ENCODE assay signal across 13 cellular contexts in genomic region chr11:128476031-128476430, GRCh38.
DNase-seq lines count a peak whose midpoint lies in the region; ATAC-seq, FAIRE-seq and TF ChIP-seq lines count a peak whose summit lies in the region.
"Had no signal": no experiment of that assay in that cellular context is flagged by ENCODE, and none has a peak within 500 bp of the region (broad histone marks: within the 10 kb centered on the region; RNA-seq: fewer than 3 reads in every experiment).

No MANE protein-coding gene starts in this region.

- H3K4me1 ChIP-seq in DOHH2 (ENCODE audit: control insufficient read depth, low read length) = peaks cover 99% of the 10 kb centered on the region
- peaks cover 94% of the 10 kb centered on the region for H3K4me1 ChIP-seq in OCI-LY1 (ENCODE audit: insufficient read depth, low read length, severe bottlenecking)
- H3K4me1 ChIP-seq in astrocyte (ENCODE audit: insufficient read depth, low read length) = peaks cover 20% of the 10 kb centered on the region

- POLR2A ChIA-PET in naive thymus-derived CD8-positive, alpha-beta T cell (lab: Charles Lee) = interaction anchor here (0.6 to 18.1 kb wide), 20 partner anchors 11 to 218 kb away, joined by 3 to 398 read pairs (median 6); partner anchors contain the start of gene FLI1

- H3K27ac ChIP-seq in DOHH2 (ENCODE audit: low read depth, low read length) = peak overlapping the region; percentile 93
- peak overlapping the region; percentile 98 for H3K27ac ChIP-seq in OCI-LY1 (ENCODE audit: low read depth, low read length, poor library complexity, severe bottlenecking)
- no peak overlapping the region for H3K27ac ChIP-seq in astrocyte (ENCODE audit: low read depth, low read length)
- H3K27ac ChIP-seq in WERI-Rb-1 = no peak overlapping the region

- H3K79me2 ChIP-seq in DOHH2 (ENCODE audit: control insufficient read depth, low read length) (peaks cover 87% of the 10 kb centered on the region), OCI-LY1 (ENCODE audit: insufficient read depth, low read length) (no peaks in the 10 kb centered on the region), astrocyte (ENCODE audit: insufficient read depth, low read length) (peaks cover 89% of the 10 kb centered on the region)

- no peak overlapping the region for H3K4me3 Mint-ChIP-seq in astrocyte (ENCODE audit: unreplicated experiment)
- peak overlapping the region; percentile 75 to 93 (median 88) for H3K4me3 Mint-ChIP-seq in naive thymus-derived CD8-positive, alpha-beta T cell
- H3K4me3 Mint-ChIP-seq in HFFc6 = no peak overlapping the region
- H3K4me3 Mint-ChIP-seq: GM23338 had no signal

- peak overlapping the region; percentile 56 for H3K4me3 ChIP-seq in DOHH2 (ENCODE audit: low read length)
- H3K4me3 ChIP-seq in OCI-LY1 (ENCODE audit: low read depth, low read length, poor library complexity, severe bottlenecking) = no peak overlapping the region
- no peak overlapping the region for H3K4me3 ChIP-seq in astrocyte (ENCODE audit: insufficient read depth, low read depth, low read length)
- H3K4me3 ChIP-seq in WERI-Rb-1 (ENCODE audit: low read depth, low read length) = no peak overlapping the region
- H3K4me3 ChIP-seq: GM23338 had no signal

- H3K36me3 ChIP-seq in DOHH2 (ENCODE audit: control insufficient read depth, low read length) = peaks cover 93% of the 10 kb centered on the region
- peaks cover 92% of the 10 kb centered on the region for H3K36me3 ChIP-seq in OCI-LY1 (ENCODE audit: insufficient read depth, low read length)
- peaks cover 55% of the 10 kb centered on the region for H3K36me3 ChIP-seq in astrocyte (ENCODE audit: insufficient read depth, low read length)
- no peaks in the 10 kb centered on the region; the same call in 1 of the 2 replicates for H3K36me3 ChIP-seq in WERI-Rb-1

- H3K27me3 Mint-ChIP-seq in astrocyte (ENCODE audit: low read depth, unreplicated experiment) (no peaks in the 10 kb centered on the region), HFFc6 (ENCODE audit: insufficient read depth) (peaks cover 4% of the 10 kb centered on the region; the same call in 1 of the 2 replicates)
- H3K27me3 Mint-ChIP-seq in naive thymus-derived CD8-positive, alpha-beta T cell = no peaks in the 10 kb centered on the region

- H3K36me3 Mint-ChIP-seq in astrocyte (ENCODE audit: low read depth, unreplicated experiment) (peaks cover 47% of the 10 kb centered on the region), HFFc6 (ENCODE audit: low read depth) (peaks cover 71% of the 10 kb centered on the region)
- H3K36me3 Mint-ChIP-seq in naive thymus-derived CD8-positive, alpha-beta T cell = peaks cover 44 to 100% (median 70%) of the 10 kb centered on the region in 3 donors

- TF ChIP-seq CTCF in DOHH2 (IDR thresholded peaks at IDR 0.05; ENCODE audit: low read depth, low read length, poor library complexity, severe bottlenecking) (no peak), OCI-LY1 (IDR thresholded peaks at IDR 0.05; ENCODE audit: low read length) (no peak), astrocyte (IDR thresholded peaks at IDR 0.05; ENCODE audit: insufficient read depth, low read depth, low read length) (no peak), HFFc6 (IDR thresholded peaks at IDR 0.05) (no peak), WERI-Rb-1 (IDR thresholded peaks at IDR 0.05; ENCODE audit: low read depth, low read length) (no peak)

- H3K4me2 ChIP-seq in DOHH2 (ENCODE audit: low read length) = peak overlapping the region; percentile 91
- peak overlapping the region; percentile 20; the same call in 1 of the 2 replicates for H3K4me2 ChIP-seq in OCI-LY1 (ENCODE audit: low read length)
- H3K4me2 ChIP-seq in astrocyte (ENCODE audit: low read length) = no peak overlapping the region
- H3K4me2 ChIP-seq: GM23338 had no signal

- H3K9ac ChIP-seq in OCI-LY1 (ENCODE audit: low read length) = no peak overlapping the region
- no peak overlapping the region for H3K9ac ChIP-seq in astrocyte (ENCODE audit: low read length)

- H4K20me1 ChIP-seq in DOHH2 (ENCODE audit: control insufficient read depth, insufficient read depth, low read depth, low read length) = 0 out of 2 replicates have a peak, but pooled peaks cover 18% of the 10 kb centered on the region
- H4K20me1 ChIP-seq in OCI-LY1 (ENCODE audit: insufficient read depth, low read length) = no peaks in the 10 kb centered on the region
- H4K20me1 ChIP-seq in astrocyte (ENCODE audit: insufficient read depth, low read length) = peaks cover 51% of the 10 kb centered on the region

- H2AFZ ChIP-seq in OCI-LY1 (ENCODE audit: low read length) = no peak overlapping the region
- H2AFZ ChIP-seq in astrocyte (ENCODE audit: low read depth, low read length) = no peak overlapping the region
- H2AFZ ChIP-seq: GM23338 had no signal

- FAIRE-seq in astrocyte (lab: Jason Lieb, UNC) = peak; percentile 58

- no peaks in the 10 kb centered on the region for H3K9me3 Mint-ChIP-seq in astrocyte (ENCODE audit: unreplicated experiment)
- H3K9me3 Mint-ChIP-seq in naive thymus-derived CD8-positive, alpha-beta T cell = no peaks in the 10 kb centered on the region
- H3K9me3 Mint-ChIP-seq in HFFc6 = no peaks in the 10 kb centered on the region
- H3K9me3 Mint-ChIP-seq: GM23338 had no signal

- H3K27me3 ChIP-seq in DOHH2 (ENCODE audit: control insufficient read depth, low read length) (no peaks in the 10 kb centered on the region), OCI-LY1 (ENCODE audit: insufficient read depth, low read length) (no peaks in the 10 kb centered on the region), astrocyte (ENCODE audit: insufficient read depth, low read length) (no peaks in the 10 kb centered on the region), WERI-Rb-1 (ENCODE audit: insufficient read depth, low read depth, severe bottlenecking) (no peaks in the 10 kb centered on the region)

- H3K9me3 ChIP-seq in DOHH2 (ENCODE audit: control insufficient read depth, insufficient read depth, low read length) = no peaks in the 10 kb centered on the region
- no peaks in the 10 kb centered on the region for H3K9me3 ChIP-seq in OCI-LY1 (ENCODE audit: low read length)
- no peaks in the 10 kb centered on the region for H3K9me3 ChIP-seq in astrocyte (ENCODE audit: insufficient read depth, low read depth, low read length)
- H3K9me3 ChIP-seq in WERI-Rb-1 (ENCODE audit: severe bottlenecking) = no peaks in the 10 kb centered on the region

- H3K4me1 Mint-ChIP-seq in astrocyte (ENCODE audit: low read depth, unreplicated experiment) (peaks cover 75% of the 10 kb centered on the region), HFFc6 (ENCODE audit: low read depth) (peaks cover 97% of the 10 kb centered on the region)
- H3K4me1 Mint-ChIP-seq in naive thymus-derived CD8-positive, alpha-beta T cell = peaks cover 69 to 100% (median 99%) of the 10 kb centered on the region in 4 donors

- no peak for ATAC-seq in naive thymus-derived CD8-positive, alpha-beta T cell
- ATAC-seq: GM23338 had no signal

- peaks cover 89% of the 10 kb centered on the region for H3F3A ChIP-seq in DOHH2 (ENCODE audit: control insufficient read depth, insufficient read depth)
- H3F3A ChIP-seq in OCI-LY1 (ENCODE audit: insufficient read depth, low read length) = peaks cover 14% of the 10 kb centered on the region

- no peak for DNase-seq in astrocyte (ENCODE audit: low read depth)
- no peak for DNase-seq in naive thymus-derived CD8-positive, alpha-beta T cell
- DNase-seq in HuH-7 (ENCODE audit: low spot score) = no peak
- no peak for DNase-seq in HFFc6
- DNase-seq in WERI-Rb-1 = no peak
- DNase-seq in dedifferentiated amniotic fluid mesenchymal stem cell (ENCODE audit: extremely low spot score) = no peak
- DNase-seq: aorta, Calu3, glutamatergic neuron, NCI-H2029 had no signal

- H3K9me2 ChIP-seq in DOHH2 (replicated peaks; ENCODE audit: control insufficient read depth, low read length) = no peaks in the 10 kb centered on the region
- H3K9me2 ChIP-seq in OCI-LY1 (ENCODE audit: low read depth, low read length) = no peaks in the 10 kb centered on the region

- H3K27ac Mint-ChIP-seq in astrocyte (ENCODE audit: unreplicated experiment) = no peak overlapping the region
- peak overlapping the region; percentile 93 to 99 (median 98) for H3K27ac Mint-ChIP-seq in naive thymus-derived CD8-positive, alpha-beta T cell
- no peak overlapping the region for H3K27ac Mint-ChIP-seq in HFFc6
- H3K27ac Mint-ChIP-seq: GM23338 had no signal

Comparison
In these comparisons a context has a peak if more than half of its experiments do, and no peak if none do; other contexts are left out.
1. H3K27ac ChIP-seq: peak in DOHH2 (single experiment) and OCI-LY1 (single experiment); none in astrocyte (single experiment) and WERI-Rb-1 (single experiment).
2. H3K27ac Mint-ChIP-seq: peak in naive thymus-derived CD8-positive, alpha-beta T cell (10 of 10); none in astrocyte (single experiment) and HFFc6 (single experiment).
3. H3K4me3 Mint-ChIP-seq: peak in naive thymus-derived CD8-positive, alpha-beta T cell (10 of 10); none in astrocyte (single experiment) and HFFc6 (single experiment).